ENCODE assay signal across 12 cellular contexts in the genomic region with DNA sequence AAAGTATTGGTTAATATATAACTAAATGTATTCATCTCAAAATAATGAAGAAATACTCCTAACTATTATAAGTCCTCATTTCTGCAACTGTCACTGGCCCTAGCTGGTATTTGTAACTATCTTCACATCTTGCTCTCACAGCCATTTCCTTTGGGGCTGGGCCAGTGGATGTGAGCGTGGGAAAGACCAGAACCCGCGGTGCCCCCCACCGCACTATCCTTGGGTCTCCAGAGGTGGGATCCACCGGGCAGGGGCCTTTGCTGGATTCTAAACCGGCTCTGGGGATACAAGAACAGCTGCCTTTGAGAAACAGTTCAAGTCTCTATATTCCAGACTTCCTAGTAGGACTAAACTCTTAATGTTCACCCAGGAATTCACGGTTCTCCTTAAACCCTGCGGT. TPM values are rescaled to one million over a fixed set of nuclear protein-coding genes. Genes with fewer than 3 reads are reported as not detected.
"Had no signal": no experiment of that assay in that cellular context is flagged by ENCODE, and none has a peak within 500 bp of the region (broad histone marks: within the 10 kb centered on the region; RNA-seq: fewer than 3 reads in every experiment).

No MANE protein-coding gene starts in this region.

RNA-seq across cellular contexts. Expression of a gene that starts 54.8 kb away (rescaled TPM):
- total RNA-seq: cardiac muscle cell, dermis blood vessel endothelial cell, foreskin keratinocyte, glomerular endothelial cell, left ventricle myocardium inferior, lung microvascular endothelial cell, osteocyte, progenitor cell of endocrine pancreas, sigmoid colon, smooth muscle cell, testis had no signal
- polyA plus RNA-seq: cardiac muscle cell, esophagus, foreskin keratinocyte, smooth muscle cell had no signal
